ENCODE assay signal across 1 cellular context in genomic region chr16:30700971-30701370, GRCh38.
TF ChIP-seq lines count a peak whose summit lies in the region.

No MANE protein-coding gene starts in this region.

TF ChIP-seq in GM12878, 131 proteins besides CTCF, POLR2A, EP300 and RAD21:
- TF ChIP-seq SIN3A (IDR thresholded peaks at IDR 0.05; ENCODE audit: low read depth, low read length) (no peak), HDGF (IDR thresholded peaks at IDR 0.05) (no peak), TAF1 (IDR thresholded peaks at IDR 0.05; ENCODE audit: borderline replicate concordance, low read depth, low read length) (no peak), NFYA (IDR thresholded peaks at IDR 0.05; ENCODE audit: borderline replicate concordance, low read depth, low read length) (no peak), RCOR1 (conservative IDR thresholded peaks at IDR 0.05; ENCODE audit: low read depth, low read length) (no peak), MLLT1 (IDR thresholded peaks at IDR 0.05) (no peak), MTA3 (IDR thresholded peaks at IDR 0.05; ENCODE audit: borderline replicate concordance, low read length) (no peak), NR2C1 (IDR thresholded peaks at IDR 0.05) (no peak), CHD4 (IDR thresholded peaks at IDR 0.05) (no peak), ZNF207 (IDR thresholded peaks at IDR 0.05; ENCODE audit: borderline replicate concordance) (no peak), ZNF384 (IDR thresholded peaks at IDR 0.05; ENCODE audit: borderline replicate concordance, low read depth, low read length) (no peak), MYC (IDR thresholded peaks at IDR 0.05; ENCODE audit: insufficient read depth, insufficient read length, insufficient replicate concordance, low read length, severe bottlenecking) (no peak), ZNF24 (IDR thresholded peaks at IDR 0.05) (no peak), YBX1 (IDR thresholded peaks at IDR 0.05) (no peak), STAT1 (conservative IDR thresholded peaks at IDR 0.05) (no peak), TARDBP (IDR thresholded peaks at IDR 0.05; ENCODE audit: borderline replicate concordance) (no peak), HDAC6 (IDR thresholded peaks at IDR 0.05; ENCODE audit: unreplicated experiment) (no peak), RAD51 (IDR thresholded peaks at IDR 0.05) (no peak)
TF ChIP-seq in GM12878: peak in this region for 0.
